In the genomic region with DNA sequence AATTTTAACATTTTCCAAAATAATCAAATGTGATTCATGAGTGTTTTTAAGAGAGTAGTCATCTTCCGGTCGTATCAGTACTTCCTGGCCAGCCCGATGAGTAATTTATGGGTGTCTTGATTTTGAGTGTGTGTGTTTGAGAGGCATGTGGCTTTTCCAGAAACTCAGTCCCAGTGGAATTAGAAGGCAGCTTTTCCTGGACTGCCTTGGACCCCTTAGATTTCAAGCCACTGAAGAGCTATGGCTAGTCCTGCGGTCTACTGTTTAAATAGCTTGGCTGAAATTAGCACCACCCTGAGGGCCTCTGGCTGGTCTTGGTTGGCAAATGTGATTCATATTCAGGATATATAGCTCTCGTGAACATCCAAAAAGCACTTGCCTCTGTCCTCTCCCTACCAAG, we compare ENCODE assay signal across 16 cellular contexts. TPM values are rescaled to one million over a fixed set of nuclear protein-coding genes. Genes with fewer than 3 reads are reported as not detected.
DNase-seq lines count a peak whose midpoint lies in the region; ATAC-seq, FAIRE-seq and TF ChIP-seq lines count a peak whose summit lies in the region.
"Had no signal": no experiment of that assay in that cellular context is flagged by ENCODE, and none has a peak within 500 bp of the region (broad histone marks: within the 10 kb centered on the region; RNA-seq: fewer than 3 reads in every experiment).

No MANE protein-coding gene starts in this region.

- BruUV-seq in PC-9 (replicated peaks; lab: Mats Ljungman, UMichigan), result no TSS peak
- BruUV-seq in endothelial cell of umbilical vein (replicated peaks; lab: Mats Ljungman, UMichigan), result no TSS peak

- peaks cover 24% of the 10 kb centered on the region for H3K4me1 ChIP-seq in PC-9 (replicated peaks; ENCODE audit: insufficient read depth)
- H3K4me1 ChIP-seq in endothelial cell of umbilical vein (ENCODE audit: control insufficient read depth, extremely low read depth, insufficient read depth, low read length), result peaks cover 22% of the 10 kb centered on the region
- H3K4me1 ChIP-seq: adrenal gland had no signal

- H2AFZ ChIP-seq in PC-9 (no peak overlapping the region), endothelial cell of umbilical vein (ENCODE audit: low read depth, low read length) (no peak overlapping the region)

- TF ChIP-seq CTCF in PC-9 (conservative IDR thresholded peaks at IDR 0.05), result no peak
- no peak for TF ChIP-seq CTCF in endothelial cell of umbilical vein (IDR thresholded peaks at IDR 0.05; ENCODE audit: extremely low read depth in 1 of 2, insufficient read depth in 1 of 2, low read depth in 1 of 2, low read length in 2 of 2)

- peaks cover 8% of the 10 kb centered on the region; the same call in 1 of the 2 replicates for H3F3A ChIP-seq in PC-9 (ENCODE audit: insufficient read depth, low read depth)

- peak overlapping the region; percentile 41 for H3K9ac ChIP-seq in endothelial cell of umbilical vein (replicated peaks; ENCODE audit: extremely low read depth, insufficient read depth, low read length)

- CTCF ChIA-PET in PC-9 (lab: Charles Lee) (no interaction called here), endothelial cell of umbilical vein (lab: Charles Lee) (interaction anchor here (0.8 to 3.0 kb wide), 5 partner anchors 15 to 202 kb away, joined by 3 to 9 read pairs (median 4); no protein-coding TSS in a partner anchor)

- ATAC-seq in GM21619 (IDR thresholded peaks at IDR 0.05; ENCODE audit: unreplicated experiment), result no peak

- POLR2A ChIA-PET in PC-9 (lab: Charles Lee; ENCODE audit: unreplicated experiment), result interaction anchor here (0.7 kb wide), 1 partner anchor 98 kb away, joined by 3 read pairs; no protein-coding TSS in a partner anchor
- POLR2A ChIA-PET in endothelial cell of umbilical vein (lab: Charles Lee), result no interaction called here

- H3K9me3 ChIP-seq in PC-9 (ENCODE audit: insufficient read depth, low read depth), result peaks cover 8% of the 10 kb centered on the region; the same call in 1 of the 2 replicates
- no peaks in the 10 kb centered on the region for H3K9me3 ChIP-seq in endothelial cell of umbilical vein (replicated peaks; ENCODE audit: control insufficient read depth, insufficient read depth, low read length)
- H3K9me3 ChIP-seq: adrenal gland had no signal

- dilution Hi-C loops in endothelial cell of umbilical vein (cut with MboI; ENCODE audit: extremely low pct_ligation_motif_present, low sequenced_read_pairs), result no loop called here

- H3K36me3 ChIP-seq in PC-9 (ENCODE audit: low read depth) (peaks cover 26% of the 10 kb centered on the region), endothelial cell of umbilical vein (ENCODE audit: control insufficient read depth in 2 of 2, extremely low read depth in 1 of 2, insufficient read depth in 2 of 2, low read length in 2 of 2) (no peaks in the 10 kb centered on the region)
- H3K36me3 ChIP-seq: adrenal gland had no signal

- H3K27ac ChIP-seq in PC-9 (peak overlapping the region; percentile 70), endothelial cell of umbilical vein (ENCODE audit: insufficient read depth, low read depth, low read length) (peak overlapping the region; percentile 85)
- H3K27ac ChIP-seq: adrenal gland had no signal

- H3K4me3 ChIP-seq in PC-9 (no peak overlapping the region), endothelial cell of umbilical vein (replicated peaks in 1 of 3; ENCODE audit: insufficient read depth in 1 of 3, low read depth in 1 of 3, low read length in 3 of 3) (peak overlapping the region in 1 of 3 experiments; percentile 8)
- H3K4me3 ChIP-seq: adrenal gland had no signal

- FAIRE-seq in endothelial cell of umbilical vein (lab: Jason Lieb, UNC), result peak; percentile 69
- FAIRE-seq: GM12892 had no signal

- peak; percentile 36 for TF ChIP-seq POLR2A in endothelial cell of umbilical vein (IDR thresholded peaks at IDR 0.05; ENCODE audit: low read depth, low read length)

- H3K9me1 ChIP-seq in endothelial cell of umbilical vein (replicated peaks; ENCODE audit: control insufficient read depth, extremely low read depth, insufficient read depth, low read length), result no peaks in the 10 kb centered on the region

- H3K79me2 ChIP-seq in PC-9 (ENCODE audit: low read depth) (no peaks in the 10 kb centered on the region), endothelial cell of umbilical vein (ENCODE audit: control insufficient read depth, insufficient read depth, low read length) (no peaks in the 10 kb centered on the region)

- H4K20me1 ChIP-seq in PC-9 (ENCODE audit: insufficient read depth) (no peaks in the 10 kb centered on the region), endothelial cell of umbilical vein (replicated peaks; ENCODE audit: control insufficient read depth, extremely low read depth, insufficient read depth, low read length) (no peaks in the 10 kb centered on the region)

- no peaks in the 10 kb centered on the region for H3K9me2 ChIP-seq in PC-9 (ENCODE audit: insufficient read depth)

- H3K27me3 ChIP-seq in PC-9 (ENCODE audit: insufficient read depth, low read depth) (no peaks in the 10 kb centered on the region), endothelial cell of umbilical vein (ENCODE audit: control insufficient read depth in 2 of 2, insufficient read depth in 2 of 2, low read length in 2 of 2) (no peaks in the 10 kb centered on the region)
- H3K27me3 ChIP-seq: adrenal gland had no signal

- DNase-seq in EH (ENCODE audit: low read depth), result peak; percentile 96
- DNase-seq in PC-9, result peak; percentile 8 to 62
- peak; percentile 82 for DNase-seq in endothelial cell of umbilical vein (ENCODE audit: low read depth, low spot score)
- DNase-seq in pulmonary artery endothelial cell (ENCODE audit: low read depth, low spot score), result peak; percentile 39
- no peak for DNase-seq in posterior vena cava (ENCODE audit: low spot score)
- DNase-seq in NCI-H2227 treated with DMSO at 0.1 percent for 48 hours (lab: John Stamatoyannopoulos, UW), result no peak
- DNase-seq in mesenteric fat pad (ENCODE audit: low spot score), result no peak
- DNase-seq: DMS 273 treated with DMSO at 0.1 percent for 48 hours; erythroblast; left cardiac atrium; NCI-H526 treated with DMSO at 0.1 percent for 48 hours; stimulated activated CD4-positive, alpha-beta T cell treated with anti-CD3 and anti-CD28 coated beads, Interleukin-1b, Interleukin-23, amount 100 ng/mL, for 48 hours; stimulated activated naive CD4-positive, alpha-beta T cell had no signal

- intact Hi-C loops in PC-9 (cut with micrococcal nuclease; ENCODE audit: unreplicated experiment), result no loop called here
- intact Hi-C loops in endothelial cell of umbilical vein (cut with micrococcal nuclease), result loop anchor here (1.0 kb wide), 1 partner anchor 65 kb away; the partner anchor contains the start of gene POLE4
- intact Hi-C loops in posterior vena cava (cut with DNase I), result no loop called here

- H3K4me2 ChIP-seq in PC-9 (peak overlapping the region; percentile 8), endothelial cell of umbilical vein (ENCODE audit: insufficient read depth, low read length) (peak overlapping the region; percentile 53)

TF ChIP-seq in endothelial cell of umbilical vein, 7 proteins besides CTCF, POLR2A, EP300 and RAD21:
- peak; percentile 38 for TF ChIP-seq POLR2AphosphoS5 (IDR thresholded peaks at IDR 0.05; ENCODE audit: insufficient read depth, low read depth, low read length)
- TF ChIP-seq FOS (IDR thresholded peaks at IDR 0.05; ENCODE audit: borderline replicate concordance, insufficient read depth, low read length), result peak; percentile 86
- peak; percentile 76 for TF ChIP-seq JUN (IDR thresholded peaks at IDR 0.05; ENCODE audit: borderline replicate concordance, insufficient read depth, insufficient read length, low read depth)
- TF ChIP-seq GATA2 (IDR thresholded peaks at IDR 0.05; ENCODE audit: insufficient read depth, insufficient read length, low read depth, low read length), result peak; percentile 17
- TF ChIP-seq MAX (IDR thresholded peaks at IDR 0.05; ENCODE audit: insufficient read depth, insufficient read length), result no peak
- no peak for TF ChIP-seq MYC (IDR thresholded peaks at IDR 0.05; ENCODE audit: low read depth, low read length)
- no peak for TF ChIP-seq EZH2 (IDR thresholded peaks at IDR 0.05; ENCODE audit: borderline replicate concordance, low read depth, low read length, severe bottlenecking)

RNA-seq across cellular contexts. Expression of gene HK2, which starts 59.4 kb away (rescaled TPM):
- total RNA-seq in PC-9 (2021) (7.8 and 13.5 TPM in 2 replicates), endothelial cell of umbilical vein (11.0 and 13.0 TPM in 2 replicates), pulmonary artery endothelial cell (19.8 and 23.9 TPM in 2 replicates), posterior vena cava (1 to 10 TPM; 4.2 to 4.3 TPM), mesenteric fat pad (46.2 TPM)
- 2.4 and 3.4 TPM in 2 replicates for polyA plus RNA-seq in endothelial cell of umbilical vein
- 4.3 and 5.7 TPM in 2 replicates for polyA plus RNA-seq in endothelial cell of umbilical vein (2011; cell fraction: cytosol; rRNA removed)
- 6.9 and 9.8 TPM in 2 replicates for polyA plus RNA-seq in endothelial cell of umbilical vein (2011; cell fraction: nucleus; rRNA removed)
- polyA plus RNA-seq in endothelial cell of umbilical vein (2012), result 7.2 and 9.5 TPM in 2 replicates
- 12.5 and 13.1 TPM in 2 replicates for polyA minus RNA-seq in endothelial cell of umbilical vein
- polyA minus RNA-seq in endothelial cell of umbilical vein (2011; cell fraction: cytosol; rRNA and poly(A)+ RNA removed), result 37.8 TPM
- polyA minus RNA-seq in endothelial cell of umbilical vein (2011; cell fraction: nucleus; rRNA and poly(A)+ RNA removed), result 5.6 TPM in 2 replicates

Comparison
In these comparisons a context has a peak if more than half of its experiments do, and no peak if none do; other contexts are left out.
1. DNase-seq: peak in EH (single experiment), PC-9 (2 of 2), endothelial cell of umbilical vein (single experiment) and pulmonary artery endothelial cell (single experiment); none in posterior vena cava (single experiment), NCI-H2227 treated with DMSO at 0.1 percent for 48 hours (single experiment) and mesenteric fat pad (single experiment).